In genomic region chr2:88658318-88658717, GRCh38 we compare ENCODE assay signal across 12 cellular contexts. TPM values are rescaled to one million over a fixed set of nuclear protein-coding genes. Genes with fewer than 3 reads are reported as not detected.
DNase-seq lines count a peak whose midpoint lies in the region; ATAC-seq, FAIRE-seq and TF ChIP-seq lines count a peak whose summit lies in the region.
"Had no signal": no experiment of that assay in that cellular context is flagged by ENCODE, and none has a peak within 500 bp of the region (broad histone marks: within the 10 kb centered on the region; RNA-seq: fewer than 3 reads in every experiment).

No MANE protein-coding gene starts in this region.

- intact Hi-C loops in endothelial cell of umbilical vein (cut with micrococcal nuclease), result no loop called here
- intact Hi-C loops in pancreas (cut with DNase I), result no loop called here
- intact Hi-C loops in stomach (cut with DNase I; ENCODE audit: low total_unique reads), result no loop called here

- no peak for TF ChIP-seq EP300 in stomach (IDR thresholded peaks at IDR 0.05)

- 35 to 42% methylated on average over 3 of the region's 3 CpGs for WGBS in pancreas, 2 donors
- 31 to 45% (median 35%) methylated on average over 3 of the region's 3 CpGs for WGBS in stomach, 5 donors

- dilution Hi-C loops in endothelial cell of umbilical vein (cut with MboI; ENCODE audit: extremely low pct_ligation_motif_present, low sequenced_read_pairs), result loop anchor here (25.0 kb wide), 1 partner anchor 96 kb away; no protein-coding TSS in a partner anchor

- TF ChIP-seq POLR2A in endothelial cell of umbilical vein (IDR thresholded peaks at IDR 0.05; ENCODE audit: low read depth, low read length), result no peak
- no peak for TF ChIP-seq POLR2A in stomach (IDR thresholded peaks at IDR 0.05)

- H3K36me3 ChIP-seq in RWPE2 (ENCODE audit: low read depth) (no peaks in the 10 kb centered on the region), endothelial cell of umbilical vein (ENCODE audit: control insufficient read depth in 2 of 2, extremely low read depth in 1 of 2, insufficient read depth in 2 of 2, low read length in 2 of 2) (no peaks in the 10 kb centered on the region), pancreas (no peaks in the 10 kb centered on the region), stomach (no peaks in the 10 kb centered on the region), MM.1S (replicated peaks; ENCODE audit: insufficient read depth, low read length) (no peaks in the 10 kb centered on the region)

- H3K9ac ChIP-seq in endothelial cell of umbilical vein (replicated peaks; ENCODE audit: extremely low read depth, insufficient read depth, low read length), result no peak overlapping the region
- no peak overlapping the region for H3K9ac ChIP-seq in MM.1S (ENCODE audit: low read length)

- H3F3A ChIP-seq in MM.1S (ENCODE audit: insufficient read depth, low read length), result no peaks in the 10 kb centered on the region

- H3K4me1 ChIP-seq in RWPE2 (ENCODE audit: insufficient read depth, poor library complexity, severe bottlenecking) (peaks cover 35% of the 10 kb centered on the region), endothelial cell of umbilical vein (ENCODE audit: control insufficient read depth, extremely low read depth, insufficient read depth, low read length) (peaks cover 11% of the 10 kb centered on the region), pancreas (peaks cover 0 to 11% (median 0%) of the 10 kb centered on the region in 3 donors), stomach (peaks cover 6 to 27% (median 12%) of the 10 kb centered on the region in 4 donors), MM.1S (ENCODE audit: low read length) (no peaks in the 10 kb centered on the region)

- H3K79me2 ChIP-seq in endothelial cell of umbilical vein (ENCODE audit: control insufficient read depth, insufficient read depth, low read length) (no peaks in the 10 kb centered on the region), MM.1S (ENCODE audit: low read length) (no peaks in the 10 kb centered on the region)

- H3K9me2 ChIP-seq in MM.1S (replicated peaks; ENCODE audit: insufficient read depth, low read length), result no peaks in the 10 kb centered on the region

- no peak overlapping the region for H2AFZ ChIP-seq in endothelial cell of umbilical vein (ENCODE audit: low read depth, low read length)
- H2AFZ ChIP-seq in MM.1S (ENCODE audit: low read length), result no peak overlapping the region

- CTCF ChIA-PET in endothelial cell of umbilical vein (lab: Charles Lee), result interaction anchor here (1.1 to 4.7 kb wide), 8 partner anchors 10 to 222 kb away, joined by 3 to 49 read pairs (median 4); no protein-coding TSS in a partner anchor

- peak overlapping the region; percentile 78 for H3K27ac ChIP-seq in RWPE2 (ENCODE audit: poor library complexity, severe bottlenecking)
- no peak overlapping the region for H3K27ac ChIP-seq in endothelial cell of umbilical vein (ENCODE audit: insufficient read depth, low read depth, low read length)
- H3K27ac ChIP-seq in pancreas, result peak overlapping the region in 1 of 4 donors; percentile 70
- H3K27ac ChIP-seq in stomach, result peak overlapping the region in 2 of 5 donors; percentile 68 to 79
- no peak overlapping the region for H3K27ac ChIP-seq in MM.1S (ENCODE audit: low read length)

- H3K4me3 ChIP-seq in RWPE2 (ENCODE audit: severe bottlenecking) (no peak overlapping the region), endothelial cell of umbilical vein (replicated peaks in 1 of 3; ENCODE audit: insufficient read depth in 1 of 3, low read depth in 1 of 3, low read length in 3 of 3) (no peak overlapping the region), pancreas (no peak overlapping the region), stomach (no peak overlapping the region), MM.1S (ENCODE audit: low read length) (no peak overlapping the region)

- peak; percentile 74 for DNase-seq in EH (ENCODE audit: low read depth)
- no peak for DNase-seq in RWPE2 (ENCODE audit: low spot score)
- peak; percentile 37 for DNase-seq in endothelial cell of umbilical vein (ENCODE audit: low read depth, low spot score)
- no peak for DNase-seq in pancreas
- no peak for DNase-seq in epidermal melanocyte (ENCODE audit: insufficient read length, low spot score)
- no peak for DNase-seq in stomach
- no peak for DNase-seq in MM.1S
- DNase-seq: activated naive CD4-positive, alpha-beta T cell; effector CD4-positive, alpha-beta T cell; NCI-H510A; stimulated activated naive CD4-positive, alpha-beta T cell treated with Interleukin-2 at 50 U/mL for 16 hours had no signal

- POLR2A ChIA-PET in endothelial cell of umbilical vein (lab: Charles Lee), result no interaction called here

- FAIRE-seq in endothelial cell of umbilical vein (lab: Jason Lieb, UNC) (no peak), pancreas (lab: Jason Lieb, UNC) (no peak)

- H3K27me3 ChIP-seq in RWPE2 (ENCODE audit: insufficient read depth, poor library complexity, severe bottlenecking) (no peaks in the 10 kb centered on the region), endothelial cell of umbilical vein (ENCODE audit: control insufficient read depth in 2 of 2, insufficient read depth in 2 of 2, low read length in 2 of 2) (no peaks in the 10 kb centered on the region), pancreas (no peaks in the 10 kb centered on the region), stomach (no peaks in the 10 kb centered on the region), MM.1S (replicated peaks; ENCODE audit: insufficient read depth, low read length) (no peaks in the 10 kb centered on the region)

- BruUV-seq in endothelial cell of umbilical vein (replicated peaks; lab: Mats Ljungman, UMichigan), result no TSS peak

- H3K9me3 ChIP-seq in RWPE2 (ENCODE audit: severe bottlenecking), result no peaks in the 10 kb centered on the region
- H3K9me3 ChIP-seq in endothelial cell of umbilical vein (replicated peaks; ENCODE audit: control insufficient read depth, insufficient read depth, low read length), result no peaks in the 10 kb centered on the region
- no peaks in the 10 kb centered on the region for H3K9me3 ChIP-seq in pancreas
- H3K9me3 ChIP-seq in stomach, result no peaks in the 10 kb centered on the region
- no peaks in the 10 kb centered on the region for H3K9me3 ChIP-seq in MM.1S (replicated peaks; ENCODE audit: insufficient read depth, low read length)

- TF ChIP-seq CTCF in RWPE2 (IDR thresholded peaks at IDR 0.05; ENCODE audit: poor library complexity, severe bottlenecking), result no peak
- no peak for TF ChIP-seq CTCF in endothelial cell of umbilical vein (IDR thresholded peaks at IDR 0.05; ENCODE audit: extremely low read depth in 1 of 2, insufficient read depth in 1 of 2, low read depth in 1 of 2, low read length in 2 of 2)
- no peak for TF ChIP-seq CTCF in pancreas (IDR thresholded peaks at IDR 0.05)
- TF ChIP-seq CTCF in stomach (IDR thresholded peaks at IDR 0.05), result no peak
- no peak for TF ChIP-seq CTCF in MM.1S (IDR thresholded peaks at IDR 0.05; ENCODE audit: low read length)

- H3K4me2 ChIP-seq in endothelial cell of umbilical vein (ENCODE audit: insufficient read depth, low read length) (no peak overlapping the region), MM.1S (ENCODE audit: low read depth, low read length) (no peak overlapping the region)

- no peaks in the 10 kb centered on the region for H3K9me1 ChIP-seq in endothelial cell of umbilical vein (replicated peaks; ENCODE audit: control insufficient read depth, extremely low read depth, insufficient read depth, low read length)

- ATAC-seq in RWPE2 (ENCODE audit: low read depth), result peak; percentile 55
- peak in 3 of 4 donors; percentile 19 to 39 (median 19) for ATAC-seq in pancreas
- ATAC-seq in HG03432 (IDR thresholded peaks at IDR 0.05; ENCODE audit: unreplicated experiment), result no peak

- H4K20me1 ChIP-seq in endothelial cell of umbilical vein (replicated peaks; ENCODE audit: control insufficient read depth, extremely low read depth, insufficient read depth, low read length) (no peaks in the 10 kb centered on the region), MM.1S (ENCODE audit: insufficient read depth, low read length) (no peaks in the 10 kb centered on the region)

TF ChIP-seq in endothelial cell of umbilical vein, 7 proteins besides CTCF, POLR2A, EP300 and RAD21 (continues in another document):
- TF ChIP-seq EZH2 (IDR thresholded peaks at IDR 0.05; ENCODE audit: borderline replicate concordance, low read depth, low read length, severe bottlenecking), result no peak
- no peak for TF ChIP-seq FOS (IDR thresholded peaks at IDR 0.05; ENCODE audit: borderline replicate concordance, insufficient read depth, low read length)
- TF ChIP-seq MAX (IDR thresholded peaks at IDR 0.05; ENCODE audit: insufficient read depth, insufficient read length), result no peak
- TF ChIP-seq MYC (IDR thresholded peaks at IDR 0.05; ENCODE audit: low read depth, low read length), result no peak
- TF ChIP-seq JUN (IDR thresholded peaks at IDR 0.05; ENCODE audit: borderline replicate concordance, insufficient read depth, insufficient read length, low read depth), result no peak

RNA-seq across cellular contexts. Expression of gene EIF2AK3, which starts 31.1 kb away (rescaled TPM):
- total RNA-seq in endothelial cell of umbilical vein, result 17.3 and 17.5 TPM in 2 replicates
- 3.7 and 5.3 TPM in 2 replicates for polyA plus RNA-seq in endothelial cell of umbilical vein
- polyA plus RNA-seq in endothelial cell of umbilical vein (2011; cell fraction: cytosol; rRNA removed), result 7.7 and 10.1 TPM in 2 replicates
- 21.5 and 21.6 TPM in 2 replicates for polyA plus RNA-seq in endothelial cell of umbilical vein (2011; cell fraction: nucleus; rRNA removed)
- polyA plus RNA-seq in endothelial cell of umbilical vein (2012), result 13.6 and 13.7 TPM in 2 replicates
- 16.4 and 22.7 TPM in 2 replicates for polyA minus RNA-seq in endothelial cell of umbilical vein
- polyA minus RNA-seq in endothelial cell of umbilical vein (2011; cell fraction: cytosol; rRNA and poly(A)+ RNA removed), result 8.9 TPM
- polyA minus RNA-seq in endothelial cell of umbilical vein (2011; cell fraction: nucleus; rRNA and poly(A)+ RNA removed), result 25.0 and 33.4 TPM in 2 replicates
- 10 to 100 TPM; 22.9 to 58.4 (median 29.3) TPM for total RNA-seq in pancreas
- 10 to 100 TPM in 1 of 2 donors, 1 to 10 TPM in 1; 6.2 to 21.6 TPM for polyA plus RNA-seq in pancreas
- 10 to 100 TPM; 33.3 to 92.3 (median 57.7) TPM for total RNA-seq in stomach
- 1 to 10 TPM; 4.8 to 7.6 (median 6.6) TPM for polyA plus RNA-seq in stomach

RNA-seq across cellular contexts. Expression of gene RPIA, which starts 33.2 kb away (rescaled TPM):
- total RNA-seq in endothelial cell of umbilical vein, result 29.8 and 30.3 TPM in 2 replicates
- 14.0 and 15.7 TPM in 2 replicates for polyA plus RNA-seq in endothelial cell of umbilical vein
- polyA plus RNA-seq in endothelial cell of umbilical vein (2011; cell fraction: cytosol; rRNA removed), result 20.8 and 22.5 TPM in 2 replicates
- polyA plus RNA-seq in endothelial cell of umbilical vein (2011; cell fraction: nucleus; rRNA removed), result 12.2 and 13.2 TPM in 2 replicates
- polyA plus RNA-seq in endothelial cell of umbilical vein (2012), result 25.7 and 26.9 TPM in 2 replicates
- 17.6 and 20.3 TPM in 2 replicates for polyA minus RNA-seq in endothelial cell of umbilical vein
- 6.6 TPM for polyA minus RNA-seq in endothelial cell of umbilical vein (2011; cell fraction: cytosol; rRNA and poly(A)+ RNA removed)
- 4.4 and 5.8 TPM in 2 replicates for polyA minus RNA-seq in endothelial cell of umbilical vein (2011; cell fraction: nucleus; rRNA and poly(A)+ RNA removed)
- 10 to 100 TPM in 4 of 6 donors, 1 to 10 TPM in 2; 8.5 to 11.4 (median 10.3) TPM for total RNA-seq in pancreas
- 10 to 100 TPM; 10.0 to 15.4 TPM for polyA plus RNA-seq in pancreas
- 10 to 100 TPM in 4 of 5 donors, 1 to 10 TPM in 1; 1.2 to 68.3 (median 12.9) TPM for total RNA-seq in stomach
- polyA plus RNA-seq in stomach, result 10 to 100 TPM; 15.0 to 21.7 (median 16.6) TPM

Comparison
In these comparisons a context has a peak if more than half of its experiments do, and no peak if none do; other contexts are left out.
1. DNase-seq: peak in EH (single experiment) and endothelial cell of umbilical vein (single experiment); none in RWPE2 (single experiment), pancreas (0 of 6), epidermal melanocyte (single experiment), stomach (single experiment) and MM.1S (single experiment).